In genomic region chr6:140285998-140286690, GRCh38 we compare ENCODE assay signal across 30 cellular contexts.
"Had no signal": no experiment of that assay in that cellular context is flagged by ENCODE, and none has a peak within 500 bp of the region (broad histone marks: within the 10 kb centered on the region; RNA-seq: fewer than 3 reads in every experiment).

No MANE protein-coding gene starts in this region.

- H3K27me3 ChIP-seq: brain microvascular endothelial cell, dorsolateral prefrontal cortex, esophagus muscularis mucosa, foreskin keratinocyte, gastrocnemius medialis, heart left ventricle had no signal

- H3K4me3 ChIP-seq: coronary artery, dorsolateral prefrontal cortex, esophagus muscularis mucosa, gastrocnemius medialis, heart left ventricle had no signal

- H3K36me3 ChIP-seq: brain microvascular endothelial cell, esophagus muscularis mucosa, gastrocnemius medialis, heart left ventricle, WERI-Rb-1 had no signal

- FAIRE-seq: astrocyte, bronchial epithelial cell had no signal

- H3K4me1 ChIP-seq: esophagus muscularis mucosa had no signal

- DNase-seq: activated B cell treated with CpG ODN at 0.5 μM for 24 hours; activated CD4-positive, alpha-beta T cell treated with anti-CD3 and anti-CD28 coated beads for 48 hours; activated CD4-positive, alpha-beta T cell treated with anti-CD3 and anti-CD28 coated beads, Interleukin-2, amount 50 U/mL, for 1 hour; activated CD4-positive, alpha-beta T cell treated with anti-CD3 and anti-CD28 coated beads, Interleukin-2, amount 50 U/mL, for 48 hours; activated CD8-positive, alpha-beta memory T cell treated with anti-CD3 and anti-CD28 coated beads for 24 hours; activated CD8-positive, alpha-beta T cell treated with anti-CD3 and anti-CD28 coated beads for 36 hours; activated effector memory CD4-positive, alpha-beta T cell treated with Interleukin-2 at 50 U/mL for 16 hours; activated gamma-delta T cell treated with Interleukin-2 at 50 U/mL for 16 hours; activated naive CD4-positive, alpha-beta T cell treated with anti-CD3 and anti-CD28 coated beads, Interleukin-2, amount 50 U/mL, for 16 hours; activated naive CD4-positive, alpha-beta T cell treated with Interleukin-2 at 50 U/mL for 16 hours; activated T-cell treated with anti-CD3 and anti-CD28 coated beads, Interleukin-2, amount 50 U/mL, for 4 hours; amniotic stem cell; anterior cingulate cortex; brain microvascular endothelial cell; dorsolateral prefrontal cortex; effector memory CD4-positive, alpha-beta T cell; erythroblast; foreskin keratinocyte; gastrocnemius medialis; glutamatergic neuron; T-helper 17 cell; T1000; WERI-Rb-1 had no signal

- H3K27ac ChIP-seq: brain microvascular endothelial cell, coronary artery, dorsolateral prefrontal cortex, esophagus muscularis mucosa, foreskin keratinocyte, gastrocnemius medialis, heart left ventricle, WERI-Rb-1 had no signal

- ATAC-seq: activated CD4-positive, CD25-positive, alpha-beta regulatory T cell treated with anti-CD3 and anti-CD28 coated beads, Interleukin-2, amount 50 U/mL, for 24 hours; activated CD8-positive, alpha-beta T cell treated with anti-CD3 and anti-CD28 coated beads for 36 hours; activated T-cell treated with anti-CD3 and anti-CD28 coated beads, Interleukin-2, amount 50 U/mL, for 4 hours; activated T-helper 17 cell treated with anti-CD3 and anti-CD28 coated beads, Interleukin-2, amount 50 U/mL, for 72 hours; foreskin keratinocyte; heart left ventricle; T-helper 17 cell had no signal

- H3K9me3 ChIP-seq: gastrocnemius medialis had no signal
